Comparison of ENCODE assay signal across 29 cellular contexts in the genomic region with DNA sequence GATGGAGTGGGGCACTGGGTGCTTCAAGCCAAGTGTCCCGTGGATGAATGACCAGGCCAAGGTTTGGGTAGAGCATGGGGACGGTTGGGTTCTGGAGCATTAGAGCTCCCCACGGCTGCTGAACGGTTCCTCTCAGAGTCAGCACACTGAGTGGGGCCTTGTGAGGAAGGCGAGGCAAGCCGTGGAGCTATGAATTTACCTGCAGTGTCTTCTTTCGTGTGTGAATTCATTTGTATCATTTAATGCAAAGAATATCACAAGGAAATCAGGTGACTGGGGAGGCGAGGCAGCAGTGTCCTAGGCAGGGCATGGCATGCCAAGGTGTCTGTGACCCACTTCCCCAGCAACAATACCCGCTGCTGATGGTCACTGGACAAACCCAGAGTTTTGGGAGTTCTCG.
"Had no signal": no experiment of that assay in that cellular context is flagged by ENCODE, and none has a peak within 500 bp of the region (broad histone marks: within the 10 kb centered on the region; RNA-seq: fewer than 3 reads in every experiment).

No MANE protein-coding gene starts in this region.

- ATAC-seq: activated CD4-positive, alpha-beta T cell treated with anti-CD3 and anti-CD28 coated beads for 36 hours; activated T-cell treated with anti-CD3 and anti-CD28 coated beads, Interleukin-2, amount 50 U/mL, for 72 hours; activated T-helper 17 cell treated with anti-CD3 and anti-CD28 coated beads, Interleukin-2, amount 50 U/mL, for 72 hours; K562; Right ventricle myocardium inferior had no signal

- H3K27ac ChIP-seq: brain microvascular endothelial cell, PC-9, RWPE1 had no signal

- H3K27ac Mint-ChIP-seq: activated CD4-positive, alpha-beta memory T cell treated with anti-CD3 and anti-CD28 coated beads for 36 hours; activated CD4-positive, alpha-beta T cell treated with anti-CD3 and anti-CD28 coated beads for 36 hours; activated naive CD8-positive, alpha-beta T cell treated with anti-CD3 and anti-CD28 coated beads for 36 hours; activated T-cell treated with anti-CD3 and anti-CD28 coated beads, Interleukin-2, amount 50 U/mL, for 72 hours; activated T-helper 17 cell treated with anti-CD3 and anti-CD28 coated beads, Interleukin-2, amount 50 U/mL, for 72 hours had no signal

- H3K9me3 Mint-ChIP-seq: activated CD4-positive, alpha-beta memory T cell treated with anti-CD3 and anti-CD28 coated beads for 36 hours; activated naive CD8-positive, alpha-beta T cell treated with anti-CD3 and anti-CD28 coated beads for 36 hours; activated T-cell treated with anti-CD3 and anti-CD28 coated beads, Interleukin-2, amount 50 U/mL, for 72 hours; activated T-helper 17 cell treated with anti-CD3 and anti-CD28 coated beads, Interleukin-2, amount 50 U/mL, for 72 hours had no signal

- H3K4me1 Mint-ChIP-seq: activated CD4-positive, alpha-beta T cell treated with anti-CD3 and anti-CD28 coated beads for 36 hours; activated naive CD8-positive, alpha-beta T cell treated with anti-CD3 and anti-CD28 coated beads for 36 hours; activated T-helper 17 cell treated with anti-CD3 and anti-CD28 coated beads, Interleukin-2, amount 50 U/mL, for 72 hours had no signal

- H3K4me3 Mint-ChIP-seq: activated CD4-positive, alpha-beta memory T cell treated with anti-CD3 and anti-CD28 coated beads for 36 hours; activated CD4-positive, alpha-beta T cell treated with anti-CD3 and anti-CD28 coated beads for 36 hours; activated naive CD8-positive, alpha-beta T cell treated with anti-CD3 and anti-CD28 coated beads for 36 hours; activated T-cell treated with anti-CD3 and anti-CD28 coated beads, Interleukin-2, amount 50 U/mL, for 72 hours; activated T-helper 17 cell treated with anti-CD3 and anti-CD28 coated beads, Interleukin-2, amount 50 U/mL, for 72 hours had no signal

- DNase-seq: activated CD4-positive, alpha-beta memory T cell treated with anti-CD3 and anti-CD28 coated beads for 36 hours; activated CD4-positive, alpha-beta T cell treated with anti-CD3 and anti-CD28 coated beads for 36 hours; activated CD4-positive, alpha-beta T cell treated with anti-CD3 and anti-CD28 coated beads, Interleukin-2, amount 50 U/mL, for 1 hour; activated effector memory CD4-positive, alpha-beta T cell treated with anti-CD3 and anti-CD28 coated beads, Interleukin-2, amount 50 U/mL, for 16 hours; activated naive CD4-positive, alpha-beta T cell; activated naive CD4-positive, alpha-beta T cell treated with anti-CD3 and anti-CD28 coated beads, Interleukin-2, amount 50 U/mL, for 16 hours; activated naive CD8-positive, alpha-beta T cell treated with anti-CD3 and anti-CD28 coated beads for 36 hours; activated T-cell treated with anti-CD3 and anti-CD28 coated beads, Interleukin-2, amount 50 U/mL, for 1 hour; activated T-cell treated with anti-CD3 and anti-CD28 coated beads, Interleukin-2, amount 50 U/mL, for 72 hours; amniotic stem cell; aorta; brain microvascular endothelial cell; NCI-H1092 treated with DMSO at 0.1 percent for 48 hours; NCI-H1417; NCI-H146; NCI-H187; NCI-H2029 treated with DMSO at 0.1 percent for 48 hours; NCI-H2107; NCI-H2171; NCI-H510A; NCI-H526; NCI-H748 treated with DMSO at 0.1 percent for 48 hours; PC-9; SIG-M5; T1000 had no signal

- H3K27me3 Mint-ChIP-seq: activated naive CD8-positive, alpha-beta T cell treated with anti-CD3 and anti-CD28 coated beads for 36 hours had no signal

- H3K36me3 Mint-ChIP-seq: activated CD4-positive, alpha-beta memory T cell treated with anti-CD3 and anti-CD28 coated beads for 36 hours; activated naive CD8-positive, alpha-beta T cell treated with anti-CD3 and anti-CD28 coated beads for 36 hours had no signal

- H3K4me3 ChIP-seq: K562, PC-9 had no signal
